17 cellular contexts compared by ENCODE assay signal in genomic region chr7:30970594-30971094, GRCh38. TPM values are rescaled to one million over a fixed set of nuclear protein-coding genes. Genes with fewer than 3 reads are reported as not detected.
DNase-seq lines count a peak whose midpoint lies in the region; ATAC-seq and TF ChIP-seq lines count a peak whose summit lies in the region.
"Had no signal": no experiment of that assay in that cellular context is flagged by ENCODE, and none has a peak within 500 bp of the region (broad histone marks: within the 10 kb centered on the region; RNA-seq: fewer than 3 reads in every experiment).

No MANE protein-coding gene starts in this region.

- H3F3A ChIP-seq in SK-N-SH (replicated peaks; ENCODE audit: insufficient read depth) = no peaks in the 10 kb centered on the region

- DNase-seq in SK-N-SH = peak; percentile 21
- peak; percentile 40 for DNase-seq in NAMALWA (ENCODE audit: low spot score)
- peak; percentile 58 for DNase-seq in ecto neural progenitor cell (ENCODE audit: low spot score)
- peak; percentile 2 for DNase-seq in renal cortical epithelial cell (ENCODE audit: low read depth)
- no peak for DNase-seq in NCI-H2081 (lab: John Stamatoyannopoulos, UW)
- DNase-seq: activated T-cell treated with anti-CD3 and anti-CD28 coated beads, Interleukin-2, amount 50 U/mL, for 24 hours; amygdala; effector CD8-positive, alpha-beta T cell; left lung; NCI-H1048; stimulated activated CD4-positive, alpha-beta T cell treated with anti-CD3 and anti-CD28 coated beads, Interleukin-15, amount 100 ng/mL, for 24 hours had no signal

- no peak for TF ChIP-seq RAD21 in SK-N-SH (IDR thresholded peaks at IDR 0.05; ENCODE audit: low read length)

- H3K9me3 ChIP-seq in SK-N-SH = no peaks in the 10 kb centered on the region
- H3K9me3 ChIP-seq: left lung, upper lobe of left lung had no signal

- TF ChIP-seq EP300 in SK-N-SH (IDR thresholded peaks at IDR 0.05; ENCODE audit: borderline replicate concordance in 1 of 2, low read depth in 1 of 2, low read length in 1 of 2) = no peak

- no peak overlapping the region for H3K9ac ChIP-seq in SK-N-SH

- WGBS in SK-N-SH (ENCODE audit: low lambda C conversion rate) = 65% methylated on average over 6 of the region's 6 CpGs

- no peak overlapping the region for H3K4me3 ChIP-seq in SK-N-SH (ENCODE audit: low read depth in 2 of 2, low read length in 1 of 2)
- H3K4me3 ChIP-seq: left lung, upper lobe of left lung had no signal

- H3K27ac ChIP-seq in SK-N-SH (ENCODE audit: low read depth in 2 of 2, low read length in 1 of 2) = no peak overlapping the region
- H3K27ac ChIP-seq: left lung had no signal

- H3K9me2 ChIP-seq in SK-N-SH = no peaks in the 10 kb centered on the region

- TF ChIP-seq POLR2A in GM18505 (IDR thresholded peaks at IDR 0.05; ENCODE audit: borderline replicate concordance, extremely low read depth, insufficient read depth, insufficient read length) = no peak

- no peaks in the 10 kb centered on the region for H4K20me1 ChIP-seq in SK-N-SH (ENCODE audit: insufficient read depth)

- H3K36me3 ChIP-seq in SK-N-SH (replicated peaks in 1 of 2; ENCODE audit: control insufficient read depth in 1 of 2, insufficient read depth in 2 of 2, low read length in 1 of 2) = no peaks in the 10 kb centered on the region
- H3K36me3 ChIP-seq: left lung, upper lobe of left lung had no signal

- no peaks in the 10 kb centered on the region for H3K79me2 ChIP-seq in SK-N-SH (ENCODE audit: insufficient read depth)

- POLR2A ChIA-PET in SK-N-SH (lab: Yijun Ruan, JAX) = no interaction called here

- no peak overlapping the region for H2AFZ ChIP-seq in SK-N-SH (ENCODE audit: low read depth)

- CTCF ChIA-PET in SK-N-SH (lab: Yijun Ruan, JAX) = interaction anchor here (0.5 to 31.8 kb wide), 13 partner anchors 10 to 421 kb away, joined by 3 to 1191 read pairs (median 4); partner anchors contain the start of genes CRHR2 and MINDY4

- no peak overlapping the region for H3K4me2 ChIP-seq in SK-N-SH

- TF ChIP-seq CTCF in SK-N-SH (IDR thresholded peaks at IDR 0.05) = no peak

- H3K4me1 ChIP-seq in SK-N-SH (ENCODE audit: control insufficient read depth in 1 of 2, insufficient read depth in 2 of 2, low read depth in 1 of 2, low read length in 1 of 2) = no peaks in the 10 kb centered on the region; a peak in 1 of 4 replicates
- H3K4me1 ChIP-seq: left lung had no signal

- ATAC-seq in SK-N-SH treated with all-trans-retinoic acid at 6 μM for 48 hours (no peak), HG03442 (IDR thresholded peaks at IDR 0.05; ENCODE audit: unreplicated experiment) (no peak), GM18505 (IDR thresholded peaks at IDR 0.05; ENCODE audit: unreplicated experiment) (no peak)
- ATAC-seq: activated CD4-positive, CD25-positive, alpha-beta regulatory T cell treated with anti-CD3 and anti-CD28 coated beads, Interleukin-2, amount 50 U/mL, for 24 hours; left lung had no signal

- H3K27me3 ChIP-seq in SK-N-SH (ENCODE audit: insufficient read depth) = peaks cover 34% of the 10 kb centered on the region; the same call in 1 of the 2 replicates
- H3K27me3 ChIP-seq: left lung, upper lobe of left lung had no signal

TF ChIP-seq in SK-N-SH, 30 proteins besides CTCF, POLR2A, EP300 and RAD21:
- TF ChIP-seq REST (IDR thresholded peaks at IDR 0.05; ENCODE audit: low read depth, low read length) = peak; percentile 88
- no peak for TF ChIP-seq RFX5 (IDR thresholded peaks at IDR 0.05; ENCODE audit: low read length)

TF ChIP-seq in SK-N-SH treated with all-trans-retinoic acid at 6 μM for 48 hours, 23 proteins besides CTCF, POLR2A, EP300 and RAD21:
- TF ChIP-seq ZNF565 (CRISPR knock-in tag; conservative IDR thresholded peaks at IDR 0.05; ENCODE audit: low read depth) (no peak), OSR1 (CRISPR knock-in tag; IDR thresholded peaks at IDR 0.05) (no peak), PATZ1 (CRISPR knock-in tag; IDR thresholded peaks at IDR 0.05; ENCODE audit: borderline replicate concordance) (no peak)

RNA-seq across cellular contexts. Expression of gene GHRHR, which starts 6.9 kb away (rescaled TPM):
- polyA plus RNA-seq in SK-N-SH (2012; rRNA removed) = not detected in 2 replicates
- not detected in 2 replicates for polyA plus RNA-seq in SK-N-SH (2012; cell fraction: cytosol; rRNA removed)
- not detected in 2 replicates for polyA plus RNA-seq in SK-N-SH (2012; cell fraction: nucleus; rRNA removed)
- not detected in 2 replicates for total RNA-seq in renal cortical epithelial cell
- total RNA-seq: glomerular endothelial cell, left lung had no signal

RNA-seq across cellular contexts. Expression of gene AQP1, which starts 59.0 kb away (rescaled TPM):
- 1.7 and 2.4 TPM in 2 replicates for polyA plus RNA-seq in SK-N-SH (2012; rRNA removed)
- 1.5 and 1.6 TPM in 2 replicates for polyA plus RNA-seq in SK-N-SH (2012; cell fraction: cytosol; rRNA removed)
- polyA plus RNA-seq in SK-N-SH (2012; cell fraction: nucleus; rRNA removed) = 7.0 and 8.4 TPM in 2 replicates
- 4.4 and 33.0 TPM in 2 replicates for total RNA-seq in renal cortical epithelial cell

Comparison
In these comparisons a context has a peak if more than half of its experiments do, and no peak if none do; other contexts are left out.
1. DNase-seq: peak in SK-N-SH (single experiment), NAMALWA (single experiment), ecto neural progenitor cell (single experiment) and renal cortical epithelial cell (single experiment); none in NCI-H2081 (0 of 2).